In genomic region chr10:131090761-131091661, GRCh38 we compare ENCODE assay signal across 19 cellular contexts.
A peak's percentile ranks its signal among the peaks of the same experiment; 100 is the strongest.
DNase-seq lines count a peak whose midpoint lies in the region; ATAC-seq, FAIRE-seq and TF ChIP-seq lines count a peak whose summit lies in the region.
"Had no signal": no experiment of that assay in that cellular context is flagged by ENCODE, and none has a peak within 500 bp of the region (broad histone marks: within the 10 kb centered on the region; RNA-seq: fewer than 3 reads in every experiment).

No MANE protein-coding gene starts in this region.

- POLR2A ChIA-PET in naive thymus-derived CD4-positive, alpha-beta T cell (lab: Charles Lee): no interaction called here

- H3K9me3 Mint-ChIP-seq in naive thymus-derived CD4-positive, alpha-beta T cell: peaks cover 0 to 3% (median 0%) of the 10 kb centered on the region in 11 donors
- H3K9me3 Mint-ChIP-seq: stimulated activated effector memory CD8-positive, alpha-beta T cell treated with anti-CD3 and anti-CD28 coated beads, Interleukin-12 subunit alpha, Interleukin-12 subunit beta, amount 100 ng/mL, for 72 hours had no signal

- TF ChIP-seq POLR2A in GM12891 (IDR thresholded peaks at IDR 0.05; ENCODE audit: low read depth, low read length): no peak

- CTCF ChIA-PET in naive thymus-derived CD4-positive, alpha-beta T cell (lab: Charles Lee): no interaction called here

- intact Hi-C loops in naive thymus-derived CD4-positive, alpha-beta T cell (cut with micrococcal nuclease): loop anchor here in 1 of 2 donors (10.0 kb wide), 1 partner anchor 224 kb away; the partner anchor contains the start of gene TCERG1L

- no peak overlapping the region for H3K4me3 ChIP-seq in naive thymus-derived CD4-positive, alpha-beta T cell (ENCODE audit: low read length)
- H3K4me3 ChIP-seq: HAP-1, Peyer's patch, skin epidermis, tibial nerve had no signal

- FAIRE-seq in GM12891 (lab: Jason Lieb, UNC): no peak
- FAIRE-seq: islet of Langerhans had no signal

- H3K4me3 Mint-ChIP-seq in naive thymus-derived CD4-positive, alpha-beta T cell: peak overlapping the region in 1 of 10 donors; percentile 46
- H3K4me3 Mint-ChIP-seq: activated CD8-positive, alpha-beta memory T cell treated with anti-CD3 and anti-CD28 coated beads, Interleukin-2, amount 10 ng/mL, durations not matched to agents 7 days and 5 days; stimulated activated effector memory CD8-positive, alpha-beta T cell treated with anti-CD3 and anti-CD28 coated beads, Interleukin-12 subunit alpha, Interleukin-12 subunit beta, amount 100 ng/mL, for 72 hours had no signal

- peaks cover 2 to 24% (median 17%) of the 10 kb centered on the region in 7 donors for H3K4me1 Mint-ChIP-seq in naive thymus-derived CD4-positive, alpha-beta T cell
- H3K4me1 Mint-ChIP-seq: activated CD8-positive, alpha-beta memory T cell treated with anti-CD3 and anti-CD28 coated beads, Interleukin-2, amount 10 ng/mL, durations not matched to agents 7 days and 5 days; stimulated activated effector memory CD8-positive, alpha-beta T cell treated with anti-CD3 and anti-CD28 coated beads, Interleukin-12 subunit alpha, Interleukin-12 subunit beta, amount 100 ng/mL, for 72 hours had no signal

- DNase-seq in DMS79 (lab: John Stamatoyannopoulos, UW): peak; percentile 22
- DNase-seq in NCI-H1417 (lab: John Stamatoyannopoulos, UW): peak; percentile 51 to 89 (median 82)
- DNase-seq in NCI-H345 treated with DMSO at 0.1 percent for 48 hours (lab: John Stamatoyannopoulos, UW; ENCODE audit: unreplicated experiment): peak; percentile 78
- peak in 2 of 9 donors; percentile 9 to 27 for DNase-seq in naive thymus-derived CD4-positive, alpha-beta T cell
- DNase-seq in SIG-M5 treated with dmso at 0.1 percent for 504 hours (lab: John Stamatoyannopoulos, UW; ENCODE audit: unreplicated experiment): no peak
- DNase-seq in NOMO-1 treated with DMSO at 0.1 percent for 48 hours (lab: John Stamatoyannopoulos, UW; ENCODE audit: unreplicated experiment): no peak
- no peak for DNase-seq in central memory CD4-positive, alpha-beta T cell
- DNase-seq in GM12891 (ENCODE audit: insufficient read length, low spot score): no peak
- DNase-seq: activated CD8-positive, alpha-beta memory T cell treated with anti-CD3 and anti-CD28 coated beads, Interleukin-2, amount 10 ng/mL, durations not matched to agents 7 days and 5 days; activated gamma-delta T cell; anterior cingulate cortex; cortex of kidney; IMR-90; Peyer's patch had no signal

- no peaks in the 10 kb centered on the region for H3K36me3 Mint-ChIP-seq in naive thymus-derived CD4-positive, alpha-beta T cell
- H3K36me3 Mint-ChIP-seq: activated CD8-positive, alpha-beta memory T cell treated with anti-CD3 and anti-CD28 coated beads, Interleukin-2, amount 10 ng/mL, durations not matched to agents 7 days and 5 days had no signal

- no peaks in the 10 kb centered on the region for H3K27me3 Mint-ChIP-seq in naive thymus-derived CD4-positive, alpha-beta T cell
- H3K27me3 Mint-ChIP-seq: activated CD8-positive, alpha-beta memory T cell treated with anti-CD3 and anti-CD28 coated beads, Interleukin-2, amount 10 ng/mL, durations not matched to agents 7 days and 5 days had no signal

- peaks cover 0 to 4% (median 0%) of the 10 kb centered on the region in 3 experiments for H3K9me3 ChIP-seq in naive thymus-derived CD4-positive, alpha-beta T cell (ENCODE audit: control insufficient read depth in 2 of 3, low read length in 3 of 3)
- H3K9me3 ChIP-seq: HAP-1 had no signal

- no peaks in the 10 kb centered on the region for H3K4me1 ChIP-seq in naive thymus-derived CD4-positive, alpha-beta T cell (ENCODE audit: control insufficient read depth in 2 of 2, insufficient read depth in 2 of 2, low read length in 2 of 2)
- H3K4me1 ChIP-seq: HAP-1, Peyer's patch had no signal

- H3K27ac ChIP-seq in naive thymus-derived CD4-positive, alpha-beta T cell (ENCODE audit: low read depth, low read length): no peak overlapping the region
- H3K27ac ChIP-seq: Peyer's patch, skin epidermis, tibial nerve had no signal

- ATAC-seq in naive thymus-derived CD4-positive, alpha-beta T cell: peak; percentile 42
- ATAC-seq: activated CD8-positive, alpha-beta memory T cell treated with anti-CD3 and anti-CD28 coated beads, Interleukin-2, amount 10 ng/mL, durations not matched to agents 7 days and 5 days; stimulated activated effector memory CD8-positive, alpha-beta T cell treated with anti-CD3 and anti-CD28 coated beads, Interleukin-12 subunit alpha, Interleukin-12 subunit beta, amount 100 ng/mL, for 72 hours had no signal

- H3K27ac Mint-ChIP-seq in naive thymus-derived CD4-positive, alpha-beta T cell: peak overlapping the region in 3 of 9 donors; percentile 40 to 56 (median 45)
- H3K27ac Mint-ChIP-seq: activated CD8-positive, alpha-beta memory T cell treated with anti-CD3 and anti-CD28 coated beads, Interleukin-2, amount 10 ng/mL, durations not matched to agents 7 days and 5 days; stimulated activated effector memory CD8-positive, alpha-beta T cell treated with anti-CD3 and anti-CD28 coated beads, Interleukin-12 subunit alpha, Interleukin-12 subunit beta, amount 100 ng/mL, for 72 hours had no signal

- H3K27me3 ChIP-seq in naive thymus-derived CD4-positive, alpha-beta T cell (ENCODE audit: control insufficient read depth in 2 of 2, insufficient read depth in 2 of 2, low read length in 2 of 2): no peaks in the 10 kb centered on the region
- H3K27me3 ChIP-seq: Peyer's patch, tibial nerve had no signal

- no peaks in the 10 kb centered on the region for H3K36me3 ChIP-seq in naive thymus-derived CD4-positive, alpha-beta T cell (ENCODE audit: control insufficient read depth in 2 of 3, insufficient read depth in 3 of 3, low read length in 3 of 3)
- H3K36me3 ChIP-seq: HAP-1, Peyer's patch, tibial nerve had no signal

TF ChIP-seq in GM12891, 5 proteins besides CTCF, POLR2A, EP300 and RAD21:
- TF ChIP-seq SPI1 (IDR thresholded peaks at IDR 0.05; ENCODE audit: low read depth, low read length): no peak
- no peak for TF ChIP-seq POLR2AphosphoS5 (IDR thresholded peaks at IDR 0.05; ENCODE audit: low read depth, low read length)
- no peak for TF ChIP-seq POU2F2 (IDR thresholded peaks at IDR 0.05; ENCODE audit: low read depth, low read length)
- no peak for TF ChIP-seq TAF1 (IDR thresholded peaks at IDR 0.05; ENCODE audit: low read depth, low read length)
- TF ChIP-seq PAX5 (IDR thresholded peaks at IDR 0.05; ENCODE audit: insufficient read depth, low read length, severe bottlenecking): no peak
TF ChIP-seq in GM12891: peak in this region for 0.

Comparison
In these comparisons a context has a peak if more than half of its experiments do, and no peak if none do; other contexts are left out.
1. DNase-seq: peak in DMS79 (single experiment), NCI-H1417 (3 of 3) and NCI-H345 treated with DMSO at 0.1 percent for 48 hours (single experiment); none in SIG-M5 treated with dmso at 0.1 percent for 504 hours (single experiment), NOMO-1 treated with DMSO at 0.1 percent for 48 hours (single experiment), central memory CD4-positive, alpha-beta T cell (single experiment) and GM12891 (single experiment).